ENCODE assay signal across 24 cellular contexts in the genomic region with DNA sequence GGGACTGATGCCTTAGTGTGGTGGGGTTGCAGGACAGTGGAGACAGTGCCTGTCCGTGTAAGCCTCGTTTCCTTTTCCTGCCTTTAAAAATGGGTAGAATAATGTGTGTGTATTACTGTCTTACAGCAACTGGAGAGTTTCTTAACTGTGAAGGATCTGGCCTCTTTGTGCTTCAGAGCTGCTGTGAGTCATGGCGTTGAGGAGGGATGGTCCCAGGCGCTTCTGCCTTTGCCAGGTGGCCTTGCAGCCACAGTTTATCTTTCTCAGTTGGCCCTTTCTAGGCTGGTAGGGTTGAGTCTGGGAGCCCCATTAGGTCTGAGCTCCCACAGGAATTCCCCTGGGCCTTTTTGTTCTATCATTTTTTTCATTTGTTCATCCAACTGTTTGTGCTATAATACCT. TPM values are rescaled to one million over a fixed set of nuclear protein-coding genes. Genes with fewer than 3 reads are reported as not detected.
"Had no signal": no experiment of that assay in that cellular context is flagged by ENCODE, and none has a peak within 500 bp of the region (broad histone marks: within the 10 kb centered on the region; RNA-seq: fewer than 3 reads in every experiment).

No MANE protein-coding gene starts in this region.

- H3K4me1 Mint-ChIP-seq: nephron progenitor cell had no signal

- H3K27me3 Mint-ChIP-seq: naive thymus-derived CD4-positive, alpha-beta T cell had no signal

- DNase-seq: cortex of kidney; dorsolateral prefrontal cortex; effector CD8-positive, alpha-beta T cell; foreskin melanocyte; heart right ventricle; hypothalamus; kidney glomerular epithelial cell; naive thymus-derived CD4-positive, alpha-beta T cell; nephron progenitor cell; small intestine; stimulated activated CD4-positive, alpha-beta T cell treated with anti-CD3 and anti-CD28 coated beads, Interleukin-12 subunit alpha, Interleukin-12 subunit beta, amount 100 ng/mL, for 4 hours; stimulated activated naive CD4-positive, alpha-beta T cell treated with Interleukin-2 at 50 U/mL for 16 hours; tibial artery; upper lobe of left lung had no signal

- H3K4me3 Mint-ChIP-seq: naive thymus-derived CD4-positive, alpha-beta T cell; nephron progenitor cell had no signal

- ATAC-seq: heart right ventricle; naive thymus-derived CD4-positive, alpha-beta T cell had no signal

- H3K9me3 Mint-ChIP-seq: naive thymus-derived CD4-positive, alpha-beta T cell; nephron progenitor cell had no signal

- H3K27ac Mint-ChIP-seq: nephron progenitor cell had no signal

RNA-seq across cellular contexts. Expression of gene NOTO, which starts 21.4 kb away (rescaled TPM):
- total RNA-seq: glomerular endothelial cell; heart right ventricle; liver; lung microvascular endothelial cell; mesenteric fat pad; mononuclear cell; naive thymus-derived CD4-positive, alpha-beta T cell; omental fat pad; pulmonary artery endothelial cell; right atrium auricular region; temporal lobe; vagina had no signal
